9 cellular contexts compared by ENCODE assay signal in the genomic region with DNA sequence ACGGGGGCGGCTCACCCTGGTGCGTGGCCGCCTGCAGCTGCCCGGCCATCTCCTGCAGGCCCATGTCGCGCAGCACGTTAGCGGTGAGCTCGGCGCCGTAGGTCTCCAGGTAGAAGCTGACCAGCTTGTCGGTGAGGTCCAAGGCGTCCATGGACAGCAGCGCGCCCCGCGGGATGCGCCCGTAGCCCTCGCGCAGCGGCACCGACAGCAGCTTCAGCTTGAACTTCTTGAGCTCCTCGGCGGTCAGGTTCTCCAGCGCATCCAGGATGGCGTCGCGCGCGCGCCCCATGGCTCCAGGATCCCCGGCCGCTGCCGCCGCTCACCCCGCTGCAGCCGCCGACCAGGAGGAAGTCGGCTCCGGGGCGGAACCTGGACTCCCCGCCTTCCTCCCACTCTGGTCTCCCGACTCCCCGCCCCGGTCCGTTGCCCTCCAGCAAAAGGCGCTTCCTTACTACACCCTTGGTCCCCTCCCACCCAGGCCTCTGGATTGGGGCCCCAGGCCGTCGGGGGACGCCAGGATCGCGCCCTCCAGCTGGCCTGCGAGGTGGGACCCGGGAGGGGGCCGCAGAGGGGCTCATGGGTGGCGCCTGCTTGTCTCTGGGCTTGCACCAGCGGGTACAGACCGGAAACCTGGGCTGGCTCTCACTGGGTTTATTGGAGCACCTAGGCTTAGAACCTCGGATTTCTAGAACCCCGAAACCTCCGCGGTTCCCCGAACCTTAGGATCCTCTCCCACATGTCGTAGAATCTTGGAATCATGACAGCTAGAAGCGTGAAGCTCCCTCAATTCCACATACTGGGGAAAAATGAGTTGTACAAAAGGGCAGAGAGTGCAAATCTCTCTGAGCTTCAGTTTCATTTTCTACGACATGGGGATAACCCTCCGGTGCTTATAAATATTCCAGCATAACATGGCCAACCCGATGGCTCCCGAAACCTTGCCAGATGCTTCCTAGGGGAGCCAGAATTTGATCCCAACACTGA. TPM values are rescaled to one million over a fixed set of nuclear protein-coding genes. Genes with fewer than 3 reads are reported as not detected.
DNase-seq lines count a peak whose midpoint lies in the region; ATAC-seq, FAIRE-seq and TF ChIP-seq lines count a peak whose summit lies in the region.
"Had no signal": no experiment of that assay in that cellular context is flagged by ENCODE, and none has a peak within 500 bp of the region (broad histone marks: within the 10 kb centered on the region; RNA-seq: fewer than 3 reads in every experiment).

Gene PYCARD (minus strand): TSS at position 359 of the 984 bp plus-strand sequence. CDS start 70 bp downstream, at position 289.

- H3K4me3 Mint-ChIP-seq in activated CD4-positive, alpha-beta T cell treated with anti-CD3 and anti-CD28 coated beads for 36 hours: peak within 1 kb of the TSS; percentile 71
- peak within 1 kb of the TSS; percentile 79 for H3K4me3 Mint-ChIP-seq in type B pancreatic cell

- intact Hi-C loops in activated CD4-positive, alpha-beta T cell treated with anti-CD3 and anti-CD28 coated beads for 36 hours (cut with DNase I, micrococcal nuclease): loop anchor here in 1 of 2 experiments (5.0 kb wide), 3 partner anchors 185 to 665 kb away; partner anchors contain the start of gene ZNF843

- peaks cover 0 to 6% (median 3%) of the 10 kb centered on the region in 4 experiments; a peak in 3 of 7 replicates for H3K27me3 ChIP-seq in H1 (replicated peaks in 1 of 4; ENCODE audit: control insufficient read depth in 3 of 4, extremely low read depth in 1 of 4, insufficient read depth in 3 of 4, low read length in 3 of 4)
- H3K27me3 ChIP-seq in mesendoderm (ENCODE audit: insufficient read depth, low read length, poor library complexity): no peaks in the 10 kb centered on the region

- TF ChIP-seq CTCF in H1 (IDR thresholded peaks at IDR 0.05; ENCODE audit: control extremely low read depth in 1 of 3, insufficient read depth in 1 of 3, low read depth in 1 of 3, low read length in 3 of 3) (no peak), type B pancreatic cell (conservative IDR thresholded peaks at IDR 0.05) (no peak)

- H3K36me3 ChIP-seq in H1 (ENCODE audit: control insufficient read depth in 2 of 4, insufficient read depth in 4 of 4, low read length in 3 of 4): no peaks in the 10 kb centered on the region; a peak in 1 of 8 replicates
- H3K36me3 ChIP-seq in mesendoderm (ENCODE audit: control insufficient read depth, insufficient read depth, low read length): no peaks in the 10 kb centered on the region

- H3K56ac ChIP-seq in H1 (replicated peaks; ENCODE audit: insufficient read length, low read depth, low read length) (peak within 1 kb of the TSS; percentile 38), mesendoderm (ENCODE audit: low read length) (peak within 1 kb of the TSS; percentile 93)

- H3K4me2 ChIP-seq in H1 (ENCODE audit: insufficient read depth in 1 of 2, low read depth in 2 of 2, low read length in 2 of 2) (peak within 1 kb of the TSS; percentile 90 to 98), mesendoderm (ENCODE audit: low read length) (peak within 1 kb of the TSS; percentile 38)

- peaks cover 0 to 7% (median 4%) of the 10 kb centered on the region in 4 experiments; a peak in 5 of 7 replicates for H3K4me1 ChIP-seq in H1 (replicated peaks in 1 of 4; ENCODE audit: control insufficient read depth in 3 of 4, insufficient read depth in 4 of 4, low read length in 3 of 4)
- H3K4me1 ChIP-seq in mesendoderm (ENCODE audit: control insufficient read depth, low read depth, low read length): peaks cover 2% of the 10 kb centered on the region

- peaks cover 17% of the 10 kb centered on the region for H3K36me3 Mint-ChIP-seq in activated CD4-positive, alpha-beta T cell treated with anti-CD3 and anti-CD28 coated beads for 36 hours (ENCODE audit: low read depth)
- H3K36me3 Mint-ChIP-seq in type B pancreatic cell: peaks cover 17% of the 10 kb centered on the region

- H3K9me3 Mint-ChIP-seq in activated CD4-positive, alpha-beta T cell treated with anti-CD3 and anti-CD28 coated beads for 36 hours (ENCODE audit: low read depth): no peaks in the 10 kb centered on the region
- no peaks in the 10 kb centered on the region for H3K9me3 Mint-ChIP-seq in type B pancreatic cell

- H3K9ac ChIP-seq in H1 (replicated peaks in 1 of 4; ENCODE audit: extremely low read depth in 1 of 4, low read depth in 3 of 4, low read length in 3 of 4) (peak within 1 kb of the TSS; percentile 53 to 78 (median 68)), mesendoderm (ENCODE audit: low read length) (peak within 1 kb of the TSS; percentile 76)

- TF ChIP-seq RAD21 in H1 (IDR thresholded peaks at IDR 0.05 in 1 of 2, conservative IDR thresholded peaks at IDR 0.05 in 1 of 2; ENCODE audit: low read depth in 2 of 2, low read length in 2 of 2): no peak

- peak within 1 kb of the TSS; percentile 47; the same call in 1 of the 2 replicates for H2AFZ ChIP-seq in H1 (ENCODE audit: low read length)

- H3K18ac ChIP-seq in H1 (ENCODE audit: extremely low read depth, low read length) (peak within 1 kb of the TSS; percentile 99), mesendoderm (ENCODE audit: low read length) (peak within 1 kb of the TSS; percentile 57)

- H3K4me3 ChIP-seq in H1 (ENCODE audit: extremely low read depth in 1 of 4, insufficient read depth in 2 of 4, low read depth in 3 of 4, low read length in 4 of 4) (peak within 1 kb of the TSS; percentile 61 to 74 (median 72)), mesendoderm (ENCODE audit: low read length) (peak within 1 kb of the TSS; percentile 41)

- peak within 1 kb of the TSS; percentile 92 for H4K91ac ChIP-seq in H1 (replicated peaks; ENCODE audit: insufficient read length, low read length)

- DNase-seq in activated CD4-positive, alpha-beta T cell treated with anti-CD3 and anti-CD28 coated beads for 36 hours: peak; percentile 53
- DNase-seq in activated CD4-positive, alpha-beta T cell treated with anti-CD3 and anti-CD28 coated beads, Interleukin-2, amount 50 U/mL, for 4 hours: no peak
- peak; percentile 73 for DNase-seq in SKM-1 treated with dmso at 0.1 percent for 144 hours (lab: John Stamatoyannopoulos, UW; ENCODE audit: unreplicated experiment)
- peak in 1 of 2 experiments; percentile 79 for DNase-seq in H1 (ENCODE audit: low read depth in 1 of 2, low spot score in 2 of 2)
- peak; percentile 61 for DNase-seq in mesendoderm
- no peak for DNase-seq in type B pancreatic cell (ENCODE audit: extremely low spot score, unreplicated experiment)
- DNase-seq in COR-L47 (lab: John Stamatoyannopoulos, UW): no peak

- POLR2A ChIA-PET in activated CD4-positive, alpha-beta T cell treated with anti-CD3 and anti-CD28 coated beads for 36 hours (lab: Charles Lee): interaction anchor here (0.7 to 3.2 kb wide), 7 partner anchors 8 to 675 kb away, joined by 3 to 13 read pairs (median 4); partner anchors contain the start of genes FUS and PYDC1
- POLR2A ChIA-PET in H1 (lab: Charles Lee; ENCODE audit: partially characterized antibody): interaction anchor here (0.7 to 24.0 kb wide), 27 partner anchors 5 to 250 kb away, joined by 3 to 430 read pairs (median 4); partner anchors contain the start of genes FUS, KAT8, PRSS8 and PYCARD

- peaks cover 3 to 7% of the 10 kb centered on the region in 2 experiments for H4K20me1 ChIP-seq in H1 (replicated peaks in 1 of 2; ENCODE audit: control insufficient read depth in 1 of 2, insufficient read depth in 2 of 2, low read length in 2 of 2)

- H3K27me3 Mint-ChIP-seq in activated CD4-positive, alpha-beta T cell treated with anti-CD3 and anti-CD28 coated beads for 36 hours: peaks cover 3% of the 10 kb centered on the region
- H3K27me3 Mint-ChIP-seq in type B pancreatic cell: peaks cover 63% of the 10 kb centered on the region

- no peak for TF ChIP-seq EP300 in H1 (IDR thresholded peaks at IDR 0.05; ENCODE audit: borderline replicate concordance in 1 of 2, low read depth in 2 of 2, low read length in 2 of 2)

- peak; percentile 7 for ATAC-seq in activated CD4-positive, alpha-beta T cell treated with anti-CD3 and anti-CD28 coated beads for 36 hours
- ATAC-seq in HG03025 (IDR thresholded peaks at IDR 0.05; ENCODE audit: low FRiP score, unreplicated experiment): peak; percentile 33

- H4K8ac ChIP-seq in H1 (ENCODE audit: extremely low read depth, insufficient read depth, low read length) (peak within 1 kb of the TSS; percentile 91), mesendoderm (ENCODE audit: low read depth, low read length) (no peak within 1 kb of the TSS)

- H2BK120ac ChIP-seq in H1 (replicated peaks; ENCODE audit: low read depth, low read length) (no peak within 1 kb of the TSS), mesendoderm (ENCODE audit: low read depth, low read length) (no peak within 1 kb of the TSS)

- peaks cover 47% of the 10 kb centered on the region for H3K4me1 Mint-ChIP-seq in activated CD4-positive, alpha-beta T cell treated with anti-CD3 and anti-CD28 coated beads for 36 hours
- no peaks in the 10 kb centered on the region for H3K4me1 Mint-ChIP-seq in type B pancreatic cell (ENCODE audit: unreplicated experiment)

- peak within 1 kb of the TSS; percentile 52 for H3K27ac Mint-ChIP-seq in activated CD4-positive, alpha-beta T cell treated with anti-CD3 and anti-CD28 coated beads for 36 hours
- peak within 1 kb of the TSS; percentile 81 for H3K27ac Mint-ChIP-seq in type B pancreatic cell

- peaks cover 15% of the 10 kb centered on the region; the same call in 1 of the 2 replicates for H3K23me2 ChIP-seq in H1 (ENCODE audit: low read depth, low read length)

- H3K14ac ChIP-seq in H1 (ENCODE audit: insufficient read length): no peak within 1 kb of the TSS

- no peak within 1 kb of the TSS for H2BK20ac ChIP-seq in H1 (ENCODE audit: low read length)

- H2BK15ac ChIP-seq in H1 (ENCODE audit: low read length) (peak within 1 kb of the TSS; percentile 81; the same call in 1 of the 2 replicates), mesendoderm (replicated peaks; ENCODE audit: low read depth) (no peak within 1 kb of the TSS)

- FAIRE-seq in H1 (lab: Jason Lieb, UNC): no peak
- FAIRE-seq: G401.6 had no signal

- H3K23ac ChIP-seq in H1 (ENCODE audit: insufficient read length) (no peak within 1 kb of the TSS), mesendoderm (ENCODE audit: low read length) (no peak within 1 kb of the TSS)

- H3K79me1 ChIP-seq in H1 (ENCODE audit: low read depth, low read length) (peaks cover 6% of the 10 kb centered on the region), mesendoderm (ENCODE audit: low read length) (no peaks in the 10 kb centered on the region)

- WGBS in H1 (ENCODE audit: extremely low coverage in 1 of 2, insufficient coverage in 1 of 2, insufficient read length in 1 of 2, insufficient replicate concordance in 2 of 2, low coverage in 1 of 2, low lambda C conversion rate in 2 of 2, missing lambda C conversion rate in 1 of 2), 2 experiments: 26% methylated on average over 44 of the region's 71 CpGs; no CpG with 5 or more reads in 1 of the 2 experiments
- no CpG with 5 or more reads among the region's 71 CpGs for WGBS in mesendoderm (ENCODE audit: extremely low coverage, insufficient coverage, low lambda C conversion rate)

- H2BK12ac ChIP-seq in H1 (ENCODE audit: low read depth, low read length): peak within 1 kb of the TSS; percentile 77; the same call in 1 of the 2 replicates

- peak; percentile 0 to 12; a peak in 2 of 3 replicates for TF ChIP-seq POLR2A in H1 (IDR thresholded peaks at IDR 0.05; ENCODE audit: control extremely low read depth in 1 of 2, low read depth in 2 of 2, low read length in 2 of 2)

- CTCF ChIA-PET in activated CD4-positive, alpha-beta T cell treated with anti-CD3 and anti-CD28 coated beads for 36 hours (lab: Charles Lee): interaction anchor here (0.8 to 1.6 kb wide), 4 partner anchors 39 to 258 kb away, joined by 3 to 6 read pairs (median 3); partner anchors contain the start of gene ZNF843
- CTCF ChIA-PET in H1 (lab: Charles Lee; ENCODE audit: partially characterized antibody): interaction anchor here (0.7 to 4.1 kb wide), 14 partner anchors 11 to 666 kb away, joined by 3 to 10 read pairs (median 3); partner anchors contain the start of genes PYDC1, TRIM72 and ZNF843

- H3K79me2 ChIP-seq in H1 (ENCODE audit: control insufficient read depth in 1 of 2, insufficient read depth in 2 of 2, low read length in 2 of 2) (no peaks in the 10 kb centered on the region), mesendoderm (ENCODE audit: control insufficient read depth, insufficient read depth, low read length) (no peaks in the 10 kb centered on the region)

- 0 out of 2 replicates have a peak within 1 kb of the TSS, but pooled peaks have one; percentile 53 for H2AK5ac ChIP-seq in H1 (ENCODE audit: low read depth, low read length)
- no peak within 1 kb of the TSS for H2AK5ac ChIP-seq in mesendoderm (ENCODE audit: low read length)

- H3K9me3 ChIP-seq in H1 (ENCODE audit: insufficient read depth in 2 of 2, low read depth in 1 of 2, low read length in 1 of 2): no peaks in the 10 kb centered on the region

- no peak within 1 kb of the TSS for H3K27ac ChIP-seq in H1 (ENCODE audit: low read depth, low read length)
- no peak within 1 kb of the TSS for H3K27ac ChIP-seq in mesendoderm (ENCODE audit: low read depth, low read length)

- H3K4ac ChIP-seq in H1 (replicated peaks; ENCODE audit: insufficient read length, low read depth, low read length): peak within 1 kb of the TSS; percentile 86
- H3K4ac ChIP-seq in mesendoderm (ENCODE audit: low read depth, low read length): no peak within 1 kb of the TSS

- peak within 1 kb of the TSS; percentile 58 for H2BK5ac ChIP-seq in H1 (ENCODE audit: low read depth, low read length)
- H2BK5ac ChIP-seq in mesendoderm (ENCODE audit: low read length): no peak within 1 kb of the TSS

- H4K5ac ChIP-seq in H1 (ENCODE audit: insufficient read length, low read depth, low read length) (peak within 1 kb of the TSS; percentile 18), mesendoderm (ENCODE audit: low read length) (no peak within 1 kb of the TSS)

RNA-seq across cellular contexts. Expression of gene PYCARD, which starts in this region (rescaled TPM):
- 1 to 10 TPM; 5.7 TPM for total RNA-seq in activated CD4-positive, alpha-beta T cell treated with anti-CD3 and anti-CD28 coated beads for 36 hours
- 29.9 and 32.2 TPM in 2 replicates for total RNA-seq in H1 (2021; fragmentation: NEBNext Ultra II Directional; extraction: Animal tissue kit (Norgen Biotek cat#: 25700))
- 77.9 and 87.0 TPM in 2 replicates for polyA plus RNA-seq in H1 (2011; rRNA removed)
- polyA plus RNA-seq in H1 (2011; cell fraction: cytosol; rRNA removed): 73.9 TPM
- polyA plus RNA-seq in H1 (2011; cell fraction: nucleus; rRNA removed): 54.1 TPM
- polyA plus RNA-seq in H1 (2012, experiment 1 of 2): 36.7 to 66.7 TPM (median 58.8 TPM) in 4 replicates
- 41.9 TPM for polyA plus RNA-seq in H1 (2012, experiment 2 of 2)
- polyA plus RNA-seq in H1 (2013, experiment 1 of 2): 29.1 TPM
- 29.0 TPM for polyA plus RNA-seq in H1 (2013, experiment 2 of 2)
- 9.6 and 13.2 TPM in 2 replicates for polyA minus RNA-seq in H1 (2011; rRNA and poly(A)+ RNA removed)
- 17.5 TPM for polyA minus RNA-seq in H1 (2011; cell fraction: cytosol; rRNA and poly(A)+ RNA removed)
- 11.4 TPM for polyA minus RNA-seq in H1 (2011; cell fraction: nucleus; rRNA and poly(A)+ RNA removed)
- polyA plus RNA-seq in mesendoderm (2013, experiment 1 of 2): 27.8 TPM
- polyA plus RNA-seq in mesendoderm (2013, experiment 2 of 2): 27.6 TPM
- 8.2 and 14.5 TPM in 2 replicates for total RNA-seq in type B pancreatic cell (ENCODE audit: low replicate concordance)

Comparison
In these comparisons a context has a peak if more than half of its experiments do, and no peak if none do; other contexts are left out.
1. DNase-seq: peak in activated CD4-positive, alpha-beta T cell treated with anti-CD3 and anti-CD28 coated beads for 36 hours (single experiment), SKM-1 treated with dmso at 0.1 percent for 144 hours (single experiment) and mesendoderm (single experiment); none in activated CD4-positive, alpha-beta T cell treated with anti-CD3 and anti-CD28 coated beads, Interleukin-2, amount 50 U/mL, for 4 hours (0 of 2), type B pancreatic cell (single experiment) and COR-L47 (single experiment).